Comparison of ENCODE assay signal across 23 cellular contexts in genomic region chr21:42298237-42298636, GRCh38. TPM values are rescaled to one million over a fixed set of nuclear protein-coding genes. Genes with fewer than 3 reads are reported as not detected.
DNase-seq lines count a peak whose midpoint lies in the region; ATAC-seq, FAIRE-seq and TF ChIP-seq lines count a peak whose summit lies in the region.
"Had no signal": no experiment of that assay in that cellular context is flagged by ENCODE, and none has a peak within 500 bp of the region (broad histone marks: within the 10 kb centered on the region; RNA-seq: fewer than 3 reads in every experiment).

No MANE protein-coding gene starts in this region.

- H3K27me3 ChIP-seq in HCT116 (ENCODE audit: insufficient read depth, low read length) (0 out of 2 replicates have a peak, but pooled peaks cover 9% of the 10 kb centered on the region), foreskin keratinocyte (peaks cover 4% of the 10 kb centered on the region), osteoblast (ENCODE audit: insufficient read depth, low read length) (no peaks in the 10 kb centered on the region), Karpas-422 (ENCODE audit: low read length) (no peaks in the 10 kb centered on the region)

- no peak for FAIRE-seq in H54 (lab: Jason Lieb, UNC)
- FAIRE-seq: HepG2 had no signal

- H3K36me3 ChIP-seq in HCT116 (ENCODE audit: control insufficient read depth in 1 of 2, insufficient read depth in 2 of 2, low read length in 2 of 2) (no peaks in the 10 kb centered on the region), osteoblast (ENCODE audit: insufficient read depth, low read length) (no peaks in the 10 kb centered on the region), Karpas-422 (ENCODE audit: insufficient read depth, low read length) (no peaks in the 10 kb centered on the region)
- H3K36me3 ChIP-seq: SJCRH30 had no signal

- no peaks in the 10 kb centered on the region; a peak in 1 of 4 replicates for H3K9me3 ChIP-seq in HCT116 (ENCODE audit: control insufficient read depth in 1 of 2, insufficient read depth in 1 of 2, low read depth in 1 of 2, low read length in 2 of 2)
- H3K9me3 ChIP-seq in osteoblast (ENCODE audit: low read depth, low read length) = no peaks in the 10 kb centered on the region
- no peaks in the 10 kb centered on the region for H3K9me3 ChIP-seq in Karpas-422 (ENCODE audit: low read length)
- H3K9me3 ChIP-seq: SJCRH30 had no signal

- no peak for TF ChIP-seq CTCF in HCT116 (IDR thresholded peaks at IDR 0.05 in 2 of 3, conservative IDR thresholded peaks at IDR 0.05 in 1 of 3; ENCODE audit: borderline replicate concordance in 1 of 3, insufficient read depth in 1 of 3, low read depth in 2 of 3, low read length in 2 of 3)
- no peak for TF ChIP-seq CTCF in RWPE1 (conservative IDR thresholded peaks at IDR 0.05; ENCODE audit: low read depth)
- TF ChIP-seq CTCF in foreskin keratinocyte (conservative IDR thresholded peaks at IDR 0.05) = no peak
- TF ChIP-seq CTCF in osteoblast (IDR thresholded peaks at IDR 0.05; ENCODE audit: extremely low read depth, low read depth, low read length) = no peak

- H3K4me1 ChIP-seq in HCT116 (ENCODE audit: control insufficient read depth in 1 of 2, insufficient read depth in 2 of 2, low read length in 2 of 2) (peaks cover 0 to 7% of the 10 kb centered on the region in 2 experiments; a peak in 1 of 4 replicates), foreskin keratinocyte (no peaks in the 10 kb centered on the region), osteoblast (ENCODE audit: insufficient read depth, low read length) (no peaks in the 10 kb centered on the region), Karpas-422 (ENCODE audit: low read length) (peaks cover 5% of the 10 kb centered on the region; the same call in 1 of the 2 replicates)
- H3K4me1 ChIP-seq: SJCRH30 had no signal

- ATAC-seq in HCT116 (peak; percentile 57; the same call in 1 of the 2 replicates), foreskin keratinocyte (no peak)
- ATAC-seq: HepG2 had no signal

- no peak for TF ChIP-seq RAD21 in HCT116 (IDR thresholded peaks at IDR 0.05; ENCODE audit: low read depth)

- H2AFZ ChIP-seq in HCT116 (ENCODE audit: low read depth, low read length, poor library complexity, severe bottlenecking) (no peak overlapping the region), osteoblast (ENCODE audit: low read length) (no peak overlapping the region), Karpas-422 (ENCODE audit: low read length) (no peak overlapping the region)
- H2AFZ ChIP-seq: GM23248 had no signal

- no peak overlapping the region for H3K4me2 ChIP-seq in HCT116 (ENCODE audit: low read length)
- H3K4me2 ChIP-seq in osteoblast (ENCODE audit: insufficient read depth, low read length) = no peak overlapping the region
- no peak overlapping the region for H3K4me2 ChIP-seq in Karpas-422 (ENCODE audit: low read depth, low read length, poor library complexity, severe bottlenecking)
- H3K4me2 ChIP-seq: KMS-11 had no signal

- no peaks in the 10 kb centered on the region for H3K79me2 ChIP-seq in HCT116 (ENCODE audit: insufficient read depth, low read length)
- H3K79me2 ChIP-seq in osteoblast (ENCODE audit: insufficient read depth, low read length) = no peaks in the 10 kb centered on the region
- H3K79me2 ChIP-seq in Karpas-422 (ENCODE audit: low read length) = no peaks in the 10 kb centered on the region

- TF ChIP-seq POLR2A in HCT116 (IDR thresholded peaks at IDR 0.05; ENCODE audit: borderline replicate concordance, extremely low read depth, insufficient read depth, insufficient read length) = no peak
- no peak for TF ChIP-seq POLR2A in H54 (IDR thresholded peaks at IDR 0.05; ENCODE audit: low read depth, low read length)

- H3K9ac ChIP-seq in HCT116 (ENCODE audit: low read length) = no peak overlapping the region
- no peak overlapping the region for H3K9ac ChIP-seq in Karpas-422 (ENCODE audit: low read length)
- H3K9ac ChIP-seq: GM23248, KMS-11 had no signal

- DNase-seq in HCT116 (ENCODE audit: low read depth, low spot score) (no peak), RWPE1 (ENCODE audit: low spot score) (peak; percentile 26), foreskin keratinocyte (peak; percentile 11 to 45), osteoblast (ENCODE audit: insufficient read length, low spot score, missing footprints) (peak; percentile 30), H54 (ENCODE audit: insufficient read length, low spot score) (no peak), Karpas-422 (no peak)
- no peak for DNase-seq in activated CD8-positive, alpha-beta memory T cell treated with anti-CD3 and anti-CD28 coated beads for 24 hours
- DNase-seq: ACHN; AML-193; CD4-positive, CD25-positive, alpha-beta regulatory T cell; GM23248; HFFc6; MM.1S; NCI-H1092 treated with DMSO at 0.1 percent for 48 hours; NCI-H1694 treated with DMSO at 0.1 percent for 48 hours; NCI-H2107; NCI-H345; NCI-H526; RPMI8226; SJCRH30; SW 1271 had no signal

- BruUV-seq in HCT116 (replicated peaks; lab: Mats Ljungman, UMichigan) = no TSS peak

- H3K27ac ChIP-seq in HCT116 (ENCODE audit: low read depth, low read length) (no peak overlapping the region), RWPE1 (no peak overlapping the region), foreskin keratinocyte (no peak overlapping the region), osteoblast (ENCODE audit: low read depth, low read length) (no peak overlapping the region), Karpas-422 (ENCODE audit: low read length) (no peak overlapping the region)
- H3K27ac ChIP-seq: GM23248, KMS-11, SJCRH30 had no signal

- RAD21 ChIA-PET in HCT116 (lab: Charles Lee; ENCODE audit: low non-redundant PET in 1 of 2, low total read pairs in 2 of 2, uncharacterized antibody in 2 of 2, unreplicated experiment in 2 of 2) = no interaction called here

- no peaks in the 10 kb centered on the region for H4K20me1 ChIP-seq in HCT116 (ENCODE audit: insufficient read depth)
- no peaks in the 10 kb centered on the region for H4K20me1 ChIP-seq in osteoblast (ENCODE audit: insufficient read depth, low read length)
- H4K20me1 ChIP-seq in Karpas-422 (ENCODE audit: insufficient read depth, low read depth, low read length) = no peaks in the 10 kb centered on the region

- POLR2A ChIA-PET in HCT116 (lab: Charles Lee) = no interaction called here
- POLR2A ChIA-PET in RWPE1 (lab: Yijun Ruan, JAX; ENCODE audit: low non-redundant PET) = no interaction called here

- no peaks in the 10 kb centered on the region for H3K9me2 ChIP-seq in HCT116 (ENCODE audit: insufficient read depth)
- no peaks in the 10 kb centered on the region for H3K9me2 ChIP-seq in Karpas-422 (replicated peaks; ENCODE audit: insufficient read depth, low read length)

- CTCF ChIA-PET in HCT116 (lab: Charles Lee) (interaction anchor here (0.8 kb wide), 1 partner anchor 39 kb away, joined by 3 read pairs; no protein-coding TSS in a partner anchor), RWPE1 (lab: Yijun Ruan, JAX) (no interaction called here)

- intact Hi-C loops in HCT116 (cut with micrococcal nuclease) = no loop called here

- H3K4me3 ChIP-seq in HCT116 (replicated peaks in 1 of 2; ENCODE audit: low read depth in 1 of 2, low read length in 2 of 2) (no peak overlapping the region), osteoblast (ENCODE audit: insufficient read depth, low read length) (no peak overlapping the region), Karpas-422 (ENCODE audit: low read length) (no peak overlapping the region)
- H3K4me3 ChIP-seq: GM23248, SJCRH30 had no signal

TF ChIP-seq in HCT116, 20 proteins besides CTCF, POLR2A, EP300 and RAD21:
- 0 out of 2 replicates have a peak, but pooled peaks have one; percentile 13 for TF ChIP-seq FOSL1 (IDR thresholded peaks at IDR 0.05; ENCODE audit: low read depth)
- TF ChIP-seq TCF7L2 (IDR thresholded peaks at IDR 0.05; ENCODE audit: borderline replicate concordance, extremely low read depth, insufficient read depth, insufficient read length) = no peak

RNA-seq across cellular contexts. Expression of gene TFF3, which starts 17.0 kb away (rescaled TPM):
- total RNA-seq in HCT116 (2021; ENCODE audit: unreplicated experiment) (0.22 TPM), foreskin keratinocyte (not detected in 2 replicates), osteoblast (not detected in 2 replicates)
- polyA plus RNA-seq in HCT116 (2012) = not detected in 2 replicates
- polyA plus RNA-seq in foreskin keratinocyte = not detected in 2 replicates
- not detected in 2 replicates for total RNA-seq in Karpas-422 (2014; rRNA removed; shearing (Covaris generic); ENCODE audit: low replicate concordance)
- total RNA-seq: CD4-positive, CD25-positive, alpha-beta regulatory T cell; GM23248; HFFc6 had no signal
- polyA plus RNA-seq: CD4-positive, CD25-positive, alpha-beta regulatory T cell; GM23248 had no signal

RNA-seq across cellular contexts. Expression of gene TFF2, which starts 52.6 kb away (rescaled TPM):
- total RNA-seq in HCT116 (2021; ENCODE audit: unreplicated experiment) (not detected), foreskin keratinocyte (not detected in 2 replicates), osteoblast (not detected in 2 replicates)
- not detected in 2 replicates for polyA plus RNA-seq in HCT116 (2012)
- not detected in 2 replicates for polyA plus RNA-seq in foreskin keratinocyte
- not detected in 2 replicates for total RNA-seq in Karpas-422 (2014; rRNA removed; shearing (Covaris generic); ENCODE audit: low replicate concordance)
- total RNA-seq: CD4-positive, CD25-positive, alpha-beta regulatory T cell; GM23248; HepG2; HFFc6; SJCRH30 had no signal
- polyA plus RNA-seq: CD4-positive, CD25-positive, alpha-beta regulatory T cell; GM23248 had no signal

Comparison
In these comparisons a context has a peak if more than half of its experiments do, and no peak if none do; other contexts are left out.
1. DNase-seq: peak in RWPE1 (single experiment), foreskin keratinocyte (2 of 2) and osteoblast (single experiment); none in HCT116 (single experiment), H54 (single experiment), Karpas-422 (single experiment) and activated CD8-positive, alpha-beta memory T cell treated with anti-CD3 and anti-CD28 coated beads for 24 hours (single experiment).